Comparison of ENCODE assay signal across 19 cellular contexts in the genomic region with DNA sequence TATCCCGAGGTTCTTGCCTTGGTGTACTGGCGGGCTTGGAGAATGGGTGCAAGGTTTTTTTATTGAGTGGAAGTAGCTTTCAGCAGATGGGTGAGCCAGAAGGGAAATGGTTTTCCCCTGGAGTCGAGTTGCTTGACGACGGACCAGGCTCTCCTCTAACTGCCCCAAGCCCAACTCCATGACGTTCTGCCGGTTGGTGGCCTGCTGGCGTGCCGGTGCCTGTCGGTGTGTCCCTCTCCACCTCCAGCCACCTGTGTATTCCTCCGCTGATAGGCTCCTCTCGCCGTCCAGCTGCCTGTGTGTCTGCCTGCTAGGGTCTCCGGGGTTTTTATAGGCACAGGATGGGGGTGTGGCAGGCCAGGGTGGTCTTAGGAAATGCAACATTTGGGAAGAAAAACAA.
"Had no signal": no experiment of that assay in that cellular context is flagged by ENCODE, and none has a peak within 500 bp of the region (broad histone marks: within the 10 kb centered on the region; RNA-seq: fewer than 3 reads in every experiment).

No MANE protein-coding gene starts in this region.

- H3K9me3 Mint-ChIP-seq: activated naive CD4-positive, alpha-beta T cell treated with anti-CD3 and anti-CD28 coated beads, Interleukin-2, amount 10 ng/mL, durations not matched to agents 7 days and 5 days; natural killer cell treated with Interleukin-12 subunit alpha and Interleukin-12 subunit beta and Interleukin-15 and Interleukin-18, amount 100 ng/mL, for 72 hours had no signal

- H3K36me3 ChIP-seq: left lung, pancreas, right atrium auricular region, spleen, thoracic aorta, upper lobe of right lung had no signal

- H3K4me3 Mint-ChIP-seq: activated CD4-positive, alpha-beta memory T cell treated with anti-CD3 and anti-CD28 coated beads, Interleukin-2, amount 10 ng/mL, durations not matched to agents 7 days and 5 days; activated CD4-positive, alpha-beta T cell treated with anti-CD3 and anti-CD28 coated beads, Interleukin-2, amount 10 ng/mL, durations not matched to agents 24 days and 14 days; activated naive CD4-positive, alpha-beta T cell treated with anti-CD3 and anti-CD28 coated beads, Interleukin-2, amount 10 ng/mL, durations not matched to agents 7 days and 5 days; immature natural killer cell; natural killer cell treated with Interleukin-12 subunit alpha and Interleukin-12 subunit beta and Interleukin-15 and Interleukin-18, amount 100 ng/mL, for 72 hours had no signal

- H3K27ac Mint-ChIP-seq: activated CD4-positive, alpha-beta memory T cell treated with anti-CD3 and anti-CD28 coated beads, Interleukin-2, amount 10 ng/mL, durations not matched to agents 7 days and 5 days; activated CD4-positive, alpha-beta T cell treated with anti-CD3 and anti-CD28 coated beads, Interleukin-2, amount 10 ng/mL, durations not matched to agents 24 days and 14 days; activated naive CD4-positive, alpha-beta T cell treated with anti-CD3 and anti-CD28 coated beads, Interleukin-2, amount 10 ng/mL, durations not matched to agents 7 days and 5 days; immature natural killer cell; natural killer cell treated with Interleukin-12 subunit alpha and Interleukin-12 subunit beta and Interleukin-15 and Interleukin-18, amount 100 ng/mL, for 72 hours had no signal

- H3K27me3 Mint-ChIP-seq: activated CD4-positive, alpha-beta memory T cell treated with anti-CD3 and anti-CD28 coated beads, Interleukin-2, amount 10 ng/mL, durations not matched to agents 7 days and 5 days; activated CD4-positive, alpha-beta T cell treated with anti-CD3 and anti-CD28 coated beads, Interleukin-2, amount 10 ng/mL, durations not matched to agents 24 days and 14 days had no signal

- H3K36me3 Mint-ChIP-seq: activated naive CD4-positive, alpha-beta T cell treated with anti-CD3 and anti-CD28 coated beads, Interleukin-2, amount 10 ng/mL, durations not matched to agents 7 days and 5 days had no signal

- DNase-seq: activated CD4-positive, alpha-beta memory T cell treated with anti-CD3 and anti-CD28 coated beads, Interleukin-2, amount 10 ng/mL, durations not matched to agents 7 days and 5 days; activated CD4-positive, alpha-beta T cell treated with anti-CD3 and anti-CD28 coated beads, Interleukin-2, amount 10 ng/mL, durations not matched to agents 24 days and 14 days; activated effector memory CD4-positive, alpha-beta T cell treated with anti-CD3 and anti-CD28 coated beads, Interleukin-2, amount 50 U/mL, for 16 hours; activated naive CD4-positive, alpha-beta T cell treated with anti-CD3 and anti-CD28 coated beads, Interleukin-2, amount 10 ng/mL, durations not matched to agents 7 days and 5 days; erythroblast; foreskin fibroblast; immature natural killer cell; kidney glomerular epithelial cell; left lung; pancreas; psoas muscle; spleen; stimulated activated CD4-positive, alpha-beta T cell treated with anti-CD3 and anti-CD28 coated beads, Interleukin-4, amount 100 ng/mL, for 1 hour; stimulated activated naive CD4-positive, alpha-beta T cell; T-helper 1 cell; upper lobe of right lung had no signal

- ATAC-seq: left lung; natural killer cell treated with Interleukin-12 subunit alpha and Interleukin-12 subunit beta and Interleukin-15 and Interleukin-18, amount 100 ng/mL, for 72 hours; pancreas; psoas muscle had no signal

- H3K4me3 ChIP-seq: left lung, pancreas, psoas muscle, right atrium auricular region, spleen, thoracic aorta, upper lobe of right lung had no signal

- H3K4me1 Mint-ChIP-seq: immature natural killer cell had no signal

- H3K27ac ChIP-seq: left lung, pancreas, psoas muscle, right atrium auricular region, spleen, thoracic aorta, upper lobe of right lung had no signal

- H3K9me3 ChIP-seq: left lung, pancreas, psoas muscle, right atrium auricular region, spleen, thoracic aorta, upper lobe of right lung had no signal

- H3K27me3 ChIP-seq: pancreas, right atrium auricular region, upper lobe of right lung had no signal
